Comparison of ENCODE assay signal across 8 cellular contexts in genomic region chr9:69759478-69760277, GRCh38. TPM values are rescaled to one million over a fixed set of nuclear protein-coding genes. Genes with fewer than 3 reads are reported as not detected.
DNase-seq lines count a peak whose midpoint lies in the region; ATAC-seq and TF ChIP-seq lines count a peak whose summit lies in the region.

PTAR1 (minus strand) TSS chr9:69760011; CDS start chr9:69759938, 73 bp downstream.

- no peaks in the 10 kb centered on the region for H3K9me3 Mint-ChIP-seq in dendritic cell treated with granulocyte-macrophage colony-stimulating factor and Interleukin-4, amounts not matched to agents 40 ng/mL and 50 ng/mL, for 4 days

- H3K4me3 Mint-ChIP-seq in dendritic cell treated with granulocyte-macrophage colony-stimulating factor and Interleukin-4, amounts not matched to agents 40 ng/mL and 50 ng/mL, for 4 days, result peak within 1 kb of the TSS; percentile 84

- H3K36me3 Mint-ChIP-seq in dendritic cell treated with granulocyte-macrophage colony-stimulating factor and Interleukin-4, amounts not matched to agents 40 ng/mL and 50 ng/mL, for 4 days (ENCODE audit: low read depth), result peaks cover 7% of the 10 kb centered on the region

- TF ChIP-seq CTCF in left lung (IDR thresholded peaks at IDR 0.05), result no peak

- H3K27ac ChIP-seq in left lung, result peak within 1 kb of the TSS; percentile 98 to 99

- no peaks in the 10 kb centered on the region for H3K9me3 ChIP-seq in left lung

- intact Hi-C loops in dendritic cell treated with granulocyte-macrophage colony-stimulating factor and Interleukin-4, amounts not matched to agents 40 ng/mL and 50 ng/mL, for 4 days (cut with micrococcal nuclease), result loop anchor here (1.0 to 10.0 kb wide), 5 partner anchors 86 to 725 kb away; partner anchors contain the start of gene FXN
- intact Hi-C loops in left lung (cut with DNase I), result no loop called here

- no peaks in the 10 kb centered on the region for H3K27me3 Mint-ChIP-seq in dendritic cell treated with granulocyte-macrophage colony-stimulating factor and Interleukin-4, amounts not matched to agents 40 ng/mL and 50 ng/mL, for 4 days

- no peaks in the 10 kb centered on the region for H3K27me3 ChIP-seq in left lung

- H3K36me3 ChIP-seq in left lung, result no peaks in the 10 kb centered on the region

- DNase-seq in C1 segment of cervical spinal cord (lab: John Stamatoyannopoulos, UW), result peak; percentile 16 to 92 (median 82)
- peak; percentile 98 for DNase-seq in NCI-H69 (lab: John Stamatoyannopoulos, UW)
- peak; percentile 79 to 80 for DNase-seq in activated CD4-positive, alpha-beta T cell treated with anti-CD3 and anti-CD28 coated beads, Interleukin-2, amount 50 U/mL, for 24 hours (ENCODE audit: low read depth in 1 of 2, low spot score in 1 of 2)
- DNase-seq in left lung, result peak; percentile 94 to 97
- DNase-seq in stimulated activated CD4-positive, alpha-beta T cell treated with anti-CD3 and anti-CD28 coated beads, Interleukin-2, amount 100 ng/mL, for 4 hours (ENCODE audit: low read depth), result peak; percentile 82

- H3K4me3 ChIP-seq in left lung, result peak within 1 kb of the TSS; percentile 59 to 86

- peak within 1 kb of the TSS; percentile 91 for H3K27ac Mint-ChIP-seq in dendritic cell treated with granulocyte-macrophage colony-stimulating factor and Interleukin-4, amounts not matched to agents 40 ng/mL and 50 ng/mL, for 4 days

- peaks cover 2 to 30% of the 10 kb centered on the region in 2 donors for H3K4me1 ChIP-seq in left lung

- H3K4me1 Mint-ChIP-seq in dendritic cell treated with granulocyte-macrophage colony-stimulating factor and Interleukin-4, amounts not matched to agents 40 ng/mL and 50 ng/mL, for 4 days (ENCODE audit: low read depth), result peaks cover 21% of the 10 kb centered on the region

- ATAC-seq in GM19372 (IDR thresholded peaks at IDR 0.05; ENCODE audit: low read depth, unreplicated experiment) (peak; percentile 88), HG03521 (IDR thresholded peaks at IDR 0.05; ENCODE audit: unreplicated experiment) (peak; percentile 87), left lung (peak; percentile 97)

RNA-seq across cellular contexts. Expression of gene PTAR1, which starts in this region (rescaled TPM):
- 10 to 100 TPM; 49.5 to 53.5 TPM for total RNA-seq in left lung

Comparison
In these comparisons a context has a peak if more than half of its experiments do, and no peak if none do; other contexts are left out.
1. Peak in every context shown above with its lines: DNase-seq, ATAC-seq, H3K4me3 ChIP-seq and H3K27ac ChIP-seq.